In genomic region chr3:63639821-63640220, GRCh38 we compare ENCODE assay signal across 32 cellular contexts. TPM values are rescaled to one million over a fixed set of nuclear protein-coding genes. Genes with fewer than 3 reads are reported as not detected.
"Had no signal": no experiment of that assay in that cellular context is flagged by ENCODE, and none has a peak within 500 bp of the region (broad histone marks: within the 10 kb centered on the region; RNA-seq: fewer than 3 reads in every experiment).

No MANE protein-coding gene starts in this region.

- H3K4me1 Mint-ChIP-seq: immature natural killer cell; memory B cell; naive thymus-derived CD4-positive, alpha-beta T cell; stimulated activated naive B cell treated with anti-CD40 and anti-IgM and Interleukin-4, amounts not matched to agents 10 μg/mL and 1 μg/mL and 100 μg/mL, for 72 hours had no signal

- H3K27ac Mint-ChIP-seq: immature natural killer cell; memory B cell; naive thymus-derived CD4-positive, alpha-beta T cell; natural killer cell treated with Interleukin-12 subunit alpha and Interleukin-12 subunit beta and Interleukin-15 and Interleukin-18, amount 100 ng/mL, for 72 hours; progenitor cell of endocrine pancreas; stimulated activated naive B cell treated with anti-CD40 and anti-IgM and Interleukin-4, amounts not matched to agents 10 μg/mL and 1 μg/mL and 100 μg/mL, for 72 hours had no signal

- H3K27me3 Mint-ChIP-seq: progenitor cell of endocrine pancreas had no signal

- DNase-seq: hypothalamus; immature natural killer cell; kidney; left ventricle myocardium inferior; midbrain; mucosa of descending colon; naive thymus-derived CD4-positive, alpha-beta T cell; ovary; right lobe of liver; stimulated activated CD4-positive, alpha-beta T cell treated with anti-CD3 and anti-CD28 coated beads, Interleukin-12 subunit alpha, Interleukin-12 subunit beta, amount 100 ng/mL, for 4 hours; stimulated activated CD4-positive, alpha-beta T cell treated with anti-CD3 and anti-CD28 coated beads, Interleukin-15, amount 100 ng/mL, for 24 hours; stimulated activated CD4-positive, alpha-beta T cell treated with anti-CD3 and anti-CD28 coated beads, Interleukin-2, amount 100 ng/mL, for 24 hours; stimulated activated CD4-positive, alpha-beta T cell treated with anti-CD3 and anti-CD28 coated beads, Interleukin-4, amount 100 ng/mL, for 1 hour; stimulated activated naive B cell treated with anti-CD40 and anti-IgM and Interleukin-4, amounts not matched to agents 10 μg/mL and 1 μg/mL and 100 μg/mL, for 72 hours; stimulated activated naive CD8-positive, alpha-beta T cell treated with anti-CD3 and anti-CD28 coated beads, Interleukin-15, Interleukin-2, amounts not matched to agents 100 U/mL and 50 U/mL, for 24 hours; stomach; testis; thyroid gland; transverse colon; upper lobe of left lung had no signal

- H3K4me3 Mint-ChIP-seq: immature natural killer cell; memory B cell; naive thymus-derived CD4-positive, alpha-beta T cell; natural killer cell treated with Interleukin-12 subunit alpha and Interleukin-12 subunit beta and Interleukin-15 and Interleukin-18, amount 100 ng/mL, for 72 hours; stimulated activated naive B cell treated with anti-CD40 and anti-IgM and Interleukin-4, amounts not matched to agents 10 μg/mL and 1 μg/mL and 100 μg/mL, for 72 hours had no signal

- H3K36me3 Mint-ChIP-seq: immature natural killer cell; memory B cell; natural killer cell treated with Interleukin-12 subunit alpha and Interleukin-12 subunit beta and Interleukin-15 and Interleukin-18, amount 100 ng/mL, for 72 hours; stimulated activated naive B cell treated with anti-CD40 and anti-IgM and Interleukin-4, amounts not matched to agents 10 μg/mL and 1 μg/mL and 100 μg/mL, for 72 hours had no signal

RNA-seq across cellular contexts. Expression of gene SNTN, which starts 12.7 kb away (rescaled TPM):
- total RNA-seq: kidney; left ventricle myocardium inferior; lower leg skin; mesenteric fat pad; myocyte; naive thymus-derived CD4-positive, alpha-beta T cell; natural killer cell treated with Interleukin-12 subunit alpha and Interleukin-12 subunit beta and Interleukin-15 and Interleukin-18, amount 100 ng/mL, for 72 hours; omental fat pad; pulmonary artery endothelial cell; renal cortical epithelial cell; right atrium auricular region; right lobe of liver; stomach; testis; thyroid gland; transverse colon; urinary bladder; vagina had no signal
